ENCODE assay signal across 9 cellular contexts in the genomic region with DNA sequence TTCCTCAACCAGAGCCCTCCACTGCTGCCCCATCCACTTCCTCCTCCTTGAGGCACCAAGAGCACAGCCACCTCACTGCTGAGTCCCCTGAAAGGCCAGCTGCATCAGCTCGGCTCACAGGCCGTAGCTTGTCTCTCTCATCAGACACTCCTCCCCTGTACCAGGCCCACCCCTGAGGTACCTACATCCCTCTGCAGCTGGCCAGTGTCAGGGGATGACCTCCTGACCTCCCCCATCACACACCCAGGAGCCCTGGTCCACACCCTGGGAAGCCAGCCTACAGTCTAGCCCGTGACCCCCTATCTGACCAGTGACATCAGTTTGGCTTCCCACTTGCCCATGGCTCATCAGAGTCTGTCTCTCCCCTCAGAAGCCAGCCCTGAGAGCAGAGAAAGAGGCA.
DNase-seq lines count a peak whose midpoint lies in the region; ATAC-seq and TF ChIP-seq lines count a peak whose summit lies in the region.
"Had no signal": no experiment of that assay in that cellular context is flagged by ENCODE, and none has a peak within 500 bp of the region (broad histone marks: within the 10 kb centered on the region; RNA-seq: fewer than 3 reads in every experiment).

No MANE protein-coding gene starts in this region.

- POLR2A ChIA-PET in MCF 10A (lab: Yijun Ruan, JAX), result interaction anchor here (1.7 kb wide), 1 partner anchor 29 kb away, joined by 3 read pairs; no protein-coding TSS in a partner anchor

- peak overlapping the region in 1 of 2 donors; percentile 50 for H3K27ac ChIP-seq in breast epithelium
- H3K27ac ChIP-seq in neural progenitor cell, result no peak overlapping the region
- peak overlapping the region; percentile 47 for H3K27ac ChIP-seq in vagina

- H3K27me3 ChIP-seq in breast epithelium (no peaks in the 10 kb centered on the region), neural progenitor cell (peaks cover 10% of the 10 kb centered on the region), vagina (no peaks in the 10 kb centered on the region)

- H3K36me3 Mint-ChIP-seq in MCF 10A (ENCODE audit: insufficient read depth, unreplicated experiment) (no peaks in the 10 kb centered on the region), neural progenitor cell (no peaks in the 10 kb centered on the region)

- no peaks in the 10 kb centered on the region for H3K9me3 ChIP-seq in breast epithelium
- H3K9me3 ChIP-seq in neural progenitor cell (ENCODE audit: low read depth), result no peaks in the 10 kb centered on the region
- no peaks in the 10 kb centered on the region for H3K9me3 ChIP-seq in vagina

- DNase-seq in MCF 10A (ENCODE audit: unreplicated experiment) (no peak), breast epithelium (ENCODE audit: low spot score in 2 of 2) (no peak), Right ventricle myocardium superior (peak; percentile 45), neural progenitor cell (ENCODE audit: low spot score) (no peak), vagina (ENCODE audit: extremely low spot score in 2 of 2) (peak; percentile 70 to 88), inferior parietal cortex (ENCODE audit: extremely low spot score) (no peak), RKO (ENCODE audit: low spot score) (no peak), anterior cingulate cortex (lab: John Stamatoyannopoulos, UW) (no peak)

- H3K36me3 ChIP-seq in breast epithelium (peaks cover 3% of the 10 kb centered on the region), neural progenitor cell (no peaks in the 10 kb centered on the region), vagina (peaks cover 0 to 8% of the 10 kb centered on the region in 2 donors)

- TF ChIP-seq POLR2A in breast epithelium (IDR thresholded peaks at IDR 0.05) (no peak), vagina (IDR thresholded peaks at IDR 0.05) (no peak)

- H3K4me3 Mint-ChIP-seq in MCF 10A (ENCODE audit: unreplicated experiment) (no peak overlapping the region), neural progenitor cell (no peak overlapping the region)

- H3K9me3 Mint-ChIP-seq in MCF 10A (ENCODE audit: unreplicated experiment) (no peaks in the 10 kb centered on the region), neural progenitor cell (no peaks in the 10 kb centered on the region)

- TF ChIP-seq CTCF in MCF 10A (IDR thresholded peaks at IDR 0.05; ENCODE audit: unreplicated experiment), result no peak
- TF ChIP-seq CTCF in breast epithelium (IDR thresholded peaks at IDR 0.05), result no peak
- TF ChIP-seq CTCF in neural progenitor cell (IDR thresholded peaks at IDR 0.05), result no peak
- TF ChIP-seq CTCF in vagina (IDR thresholded peaks at IDR 0.05), result no peak

- H3K4me1 ChIP-seq in breast epithelium (no peaks in the 10 kb centered on the region), neural progenitor cell (no peaks in the 10 kb centered on the region), vagina (peaks cover 37% of the 10 kb centered on the region)

- H3F3A ChIP-seq in neural progenitor cell (ENCODE audit: low read depth), result no peaks in the 10 kb centered on the region

- H3K27ac Mint-ChIP-seq in MCF 10A (ENCODE audit: low read depth, unreplicated experiment), result peak overlapping the region; percentile 69
- peak overlapping the region; percentile 64 for H3K27ac Mint-ChIP-seq in neural progenitor cell

- BruUV-seq in MCF 10A (replicated peaks; lab: Mats Ljungman, UMichigan), result no TSS peak

- H2AFZ ChIP-seq in neural progenitor cell (replicated peaks), result no peak overlapping the region

- H3K4me3 ChIP-seq in breast epithelium (no peak overlapping the region), neural progenitor cell (no peak overlapping the region), vagina (no peak overlapping the region)

- H3K27me3 Mint-ChIP-seq in MCF 10A (ENCODE audit: insufficient read depth, unreplicated experiment) (no peaks in the 10 kb centered on the region), neural progenitor cell (ENCODE audit: insufficient read depth, low read depth) (peaks cover 5% of the 10 kb centered on the region)

- no peaks in the 10 kb centered on the region for H3K79me2 ChIP-seq in neural progenitor cell (ENCODE audit: low read depth)

- CTCF ChIA-PET in MCF 10A (lab: Yijun Ruan, JAX), result interaction anchor here (0.6 to 7.4 kb wide), 9 partner anchors 7 to 713 kb away, joined by 3 to 59 read pairs (median 5); no protein-coding TSS in a partner anchor

- H3K9ac ChIP-seq in neural progenitor cell, result no peak overlapping the region

- intact Hi-C loops in MCF 10A (cut with micrococcal nuclease), result no loop called here
- intact Hi-C loops in breast epithelium (cut with DNase I; ENCODE audit: low total_unique reads), result no loop called here
- intact Hi-C loops in Right ventricle myocardium superior (cut with DNase I), result no loop called here
- intact Hi-C loops in vagina (cut with DNase I), result no loop called here

- no peaks in the 10 kb centered on the region for H3K4me1 Mint-ChIP-seq in MCF 10A (ENCODE audit: insufficient read depth, unreplicated experiment)
- peaks cover 10% of the 10 kb centered on the region for H3K4me1 Mint-ChIP-seq in neural progenitor cell

- ATAC-seq in Right ventricle myocardium superior (ENCODE audit: poor library complexity), result peak; percentile 10
- ATAC-seq: activated CD4-positive, CD25-positive, alpha-beta regulatory T cell treated with anti-CD3 and anti-CD28 coated beads, Interleukin-2, amount 50 U/mL, for 24 hours had no signal

- no peak overlapping the region for H3K4me2 ChIP-seq in neural progenitor cell

- peaks cover 3% of the 10 kb centered on the region for H4K20me1 ChIP-seq in neural progenitor cell (ENCODE audit: low read depth)

Comparison
In these comparisons a context has a peak if more than half of its experiments do, and no peak if none do; other contexts are left out.
1. DNase-seq: peak in Right ventricle myocardium superior (single experiment) and vagina (2 of 2); none in MCF 10A (single experiment), breast epithelium (0 of 2), neural progenitor cell (single experiment), inferior parietal cortex (single experiment), RKO (single experiment) and anterior cingulate cortex (0 of 58).